In genomic region chr12:123388218-123388947, GRCh38 we compare ENCODE assay signal across 1 cellular context.
A peak's percentile ranks its signal among the peaks of the same experiment; 100 is the strongest.
TF ChIP-seq lines count a peak whose summit lies in the region.

No MANE protein-coding gene starts in this region.

TF ChIP-seq in HEK293, 187 proteins besides CTCF, POLR2A, EP300 and RAD21 (continued from another document and continues in another):
- TF ChIP-seq BCL6B (tag by site-specific recombination; IDR thresholded peaks at IDR 0.05) (no peak), GLI4 (tag by site-specific recombination; IDR thresholded peaks at IDR 0.05) (no peak), YY1 (tag by site-specific recombination; IDR thresholded peaks at IDR 0.05) (no peak), ZNF670 (tag by site-specific recombination; IDR thresholded peaks at IDR 0.05; ENCODE audit: low read depth) (no peak), OSR2 (tag by site-specific recombination; IDR thresholded peaks at IDR 0.05) (no peak), PRDM10 (tag by site-specific recombination; IDR thresholded peaks at IDR 0.05) (peak; percentile 35; the same call in 1 of the 2 replicates), ZNF239 (tag by site-specific recombination; IDR thresholded peaks at IDR 0.05) (no peak), ZBTB8A (tag by site-specific recombination; IDR thresholded peaks at IDR 0.05) (peak; percentile 92), ZBTB48 (tag by site-specific recombination; IDR thresholded peaks at IDR 0.05) (no peak), ZNF76 (tag by site-specific recombination; IDR thresholded peaks at IDR 0.05; ENCODE audit: borderline replicate concordance, low read depth) (peak; percentile 66), MEIS1 (CRISPR knock-in tag; IDR thresholded peaks at IDR 0.05; ENCODE audit: borderline replicate concordance) (no peak), ZNF521 (tag by site-specific recombination; IDR thresholded peaks at IDR 0.05) (no peak), MZF1 (tag by site-specific recombination; IDR thresholded peaks at IDR 0.05; ENCODE audit: borderline replicate concordance) (no peak), ZFP41 (tag by site-specific recombination; IDR thresholded peaks at IDR 0.05; ENCODE audit: borderline replicate concordance) (no peak), SCRT1 (tag by site-specific recombination; IDR thresholded peaks at IDR 0.05; ENCODE audit: borderline replicate concordance) (no peak), WT1 (tag by site-specific recombination; IDR thresholded peaks at IDR 0.05) (no peak), ZNF394 (tag by site-specific recombination; IDR thresholded peaks at IDR 0.05; ENCODE audit: borderline replicate concordance) (no peak), ZNF311 (tag by site-specific recombination; IDR thresholded peaks at IDR 0.05; ENCODE audit: borderline replicate concordance) (no peak), ZNF157 (tag by site-specific recombination; IDR thresholded peaks at IDR 0.05) (no peak), ZNF214 (tag by site-specific recombination; IDR thresholded peaks at IDR 0.05; ENCODE audit: borderline replicate concordance) (no peak), KLF17 (tag by site-specific recombination; IDR thresholded peaks at IDR 0.05) (no peak), ZNF202 (tag by site-specific recombination; IDR thresholded peaks at IDR 0.05; ENCODE audit: borderline replicate concordance) (no peak), ZNF544 (tag by site-specific recombination; IDR thresholded peaks at IDR 0.05) (no peak), ZNF140 (tag by site-specific recombination; IDR thresholded peaks at IDR 0.05) (no peak), ZNF48 (tag by site-specific recombination; IDR thresholded peaks at IDR 0.05) (no peak), ZNF510 (tag by site-specific recombination; IDR thresholded peaks at IDR 0.05; ENCODE audit: insufficient replicate concordance) (no peak), BCL11B (tag by site-specific recombination; IDR thresholded peaks at IDR 0.05; ENCODE audit: low read depth) (no peak), ZNF560 (tag by site-specific recombination; IDR thresholded peaks at IDR 0.05; ENCODE audit: borderline replicate concordance) (no peak), PBX3 (CRISPR knock-in tag; IDR thresholded peaks at IDR 0.05) (no peak), FEZF1 (tag by site-specific recombination; IDR thresholded peaks at IDR 0.05) (no peak), ZNF707 (tag by site-specific recombination; IDR thresholded peaks at IDR 0.05) (no peak), ZBTB1 (tag by site-specific recombination; IDR thresholded peaks at IDR 0.05) (no peak), ZSCAN23 (tag by site-specific recombination; IDR thresholded peaks at IDR 0.05) (no peak), ZNF645 (tag by site-specific recombination; IDR thresholded peaks at IDR 0.05) (no peak), PRDM6 (tag by site-specific recombination; IDR thresholded peaks at IDR 0.05) (no peak), ZNF266 (tag by site-specific recombination; IDR thresholded peaks at IDR 0.05; ENCODE audit: low read depth) (no peak), ZBTB49 (tag by site-specific recombination; IDR thresholded peaks at IDR 0.05; ENCODE audit: low read depth) (no peak), ZNF610 (tag by site-specific recombination; IDR thresholded peaks at IDR 0.05; ENCODE audit: borderline replicate concordance) (no peak), KLF9 (tag by site-specific recombination; IDR thresholded peaks at IDR 0.05; ENCODE audit: low read depth) (no peak), SCRT2 (tag by site-specific recombination; IDR thresholded peaks at IDR 0.05) (no peak), GLIS1 (tag by site-specific recombination; IDR thresholded peaks at IDR 0.05) (no peak), ZFP37 (tag by site-specific recombination; IDR thresholded peaks at IDR 0.05) (no peak), ZNF292 (tag by site-specific recombination; IDR thresholded peaks at IDR 0.05; ENCODE audit: borderline replicate concordance, low read depth) (no peak), ZNF335 (tag by site-specific recombination; conservative IDR thresholded peaks at IDR 0.05) (peak; percentile 93), INSM2 (tag by site-specific recombination; IDR thresholded peaks at IDR 0.05) (no peak), ZNF2 (tag by site-specific recombination; IDR thresholded peaks at IDR 0.05) (no peak), ZNF174 (tag by site-specific recombination; IDR thresholded peaks at IDR 0.05) (no peak), REPIN1 (tag by site-specific recombination; IDR thresholded peaks at IDR 0.05; ENCODE audit: low read depth) (no peak), ZNF621 (tag by site-specific recombination; IDR thresholded peaks at IDR 0.05) (no peak), ZNF530 (tag by site-specific recombination; IDR thresholded peaks at IDR 0.05; ENCODE audit: low read depth) (no peak), ZNF341 (tag by site-specific recombination; IDR thresholded peaks at IDR 0.05; ENCODE audit: low read depth) (0 out of 2 replicates have a peak, but pooled peaks have one; percentile 15), KLF16 (tag by site-specific recombination; IDR thresholded peaks at IDR 0.05) (no peak), ZSCAN16 (tag by site-specific recombination; IDR thresholded peaks at IDR 0.05) (no peak), ZSCAN5A (tag by site-specific recombination; IDR thresholded peaks at IDR 0.05) (no peak), ZNF658 (tag by site-specific recombination; IDR thresholded peaks at IDR 0.05) (no peak), ZNF624 (tag by site-specific recombination; IDR thresholded peaks at IDR 0.05) (no peak), ZNF549 (tag by site-specific recombination; IDR thresholded peaks at IDR 0.05) (no peak)
